In the genomic region with DNA sequence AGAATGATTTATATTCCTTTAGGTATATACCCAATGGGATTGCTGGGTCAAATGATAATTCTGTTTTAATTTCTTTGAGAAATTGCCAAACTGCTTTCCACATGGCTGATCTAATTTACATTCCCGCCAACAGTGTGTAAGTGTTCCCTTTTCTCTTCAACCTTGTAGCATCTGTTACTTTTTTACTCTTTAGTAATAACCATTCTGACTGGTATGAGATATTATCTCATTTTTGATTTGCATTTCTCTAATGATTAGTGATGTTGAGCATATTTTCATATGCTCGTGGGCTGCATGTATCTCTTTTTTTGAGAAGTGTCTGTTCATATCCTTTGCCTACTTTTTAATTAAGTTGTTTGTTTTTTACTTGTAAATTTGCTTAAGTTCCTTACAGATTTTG, we compare ENCODE assay signal across 32 cellular contexts.
"Had no signal": no experiment of that assay in that cellular context is flagged by ENCODE, and none has a peak within 500 bp of the region (broad histone marks: within the 10 kb centered on the region; RNA-seq: fewer than 3 reads in every experiment).

No MANE protein-coding gene starts in this region.

- H3K4me3 Mint-ChIP-seq: activated B cell treated with CpG ODN at 0.5 μM for 24 hours; activated CD8-positive, alpha-beta T cell treated with anti-CD3 and anti-CD28 coated beads for 36 hours; activated naive CD4-positive, alpha-beta T cell treated with anti-CD3 and anti-CD28 coated beads for 36 hours; activated naive CD4-positive, alpha-beta T cell treated with anti-CD3 and anti-CD28 coated beads, Interleukin-2, amount 50 U/mL, for 24 hours; activated naive CD8-positive, alpha-beta T cell treated with anti-CD3 and anti-CD28 coated beads for 36 hours; activated naive CD8-positive, alpha-beta T cell treated with anti-CD3 and anti-CD28 coated beads, Interleukin-2, amount 50 U/mL, for 24 hours; activated T-cell treated with anti-CD3 and anti-CD28 coated beads, Interleukin-2, amount 50 U/mL, for 4 hours; effector memory CD8-positive, alpha-beta T cell; T-helper 2 cell treated with Interferon-gamma antibody and Interleukin-4, amounts not matched to agents 5 μg/mL and 100 μg/mL, for 36 hours had no signal

- H3K4me1 Mint-ChIP-seq: activated B cell treated with CpG ODN at 0.5 μM for 24 hours; activated naive CD4-positive, alpha-beta T cell treated with anti-CD3 and anti-CD28 coated beads, Interleukin-2, amount 50 U/mL, for 24 hours; activated naive CD8-positive, alpha-beta T cell treated with anti-CD3 and anti-CD28 coated beads for 36 hours; activated naive CD8-positive, alpha-beta T cell treated with anti-CD3 and anti-CD28 coated beads, Interleukin-2, amount 50 U/mL, for 24 hours had no signal

- H3K27ac ChIP-seq: adrenal gland, body of pancreas, esophagus muscularis mucosa, gastroesophageal sphincter, heart right ventricle, hepatocyte, WERI-Rb-1 had no signal

- H3K4me3 ChIP-seq: adrenal gland, body of pancreas, esophagus muscularis mucosa, gastroesophageal sphincter, heart right ventricle, hepatocyte had no signal

- H3K27me3 Mint-ChIP-seq: activated B cell treated with CpG ODN at 0.5 μM for 24 hours; activated CD8-positive, alpha-beta T cell treated with anti-CD3 and anti-CD28 coated beads for 36 hours; activated naive CD4-positive, alpha-beta T cell treated with anti-CD3 and anti-CD28 coated beads, Interleukin-2, amount 50 U/mL, for 24 hours; activated naive CD8-positive, alpha-beta T cell treated with anti-CD3 and anti-CD28 coated beads for 36 hours; activated naive CD8-positive, alpha-beta T cell treated with anti-CD3 and anti-CD28 coated beads, Interleukin-2, amount 50 U/mL, for 24 hours; effector memory CD8-positive, alpha-beta T cell had no signal

- ATAC-seq: activated CD4-positive, CD25-positive, alpha-beta regulatory T cell treated with anti-CD3 and anti-CD28 coated beads, Interleukin-2, amount 50 U/mL, for 24 hours; activated CD8-positive, alpha-beta T cell treated with anti-CD3 and anti-CD28 coated beads for 36 hours; activated naive CD8-positive, alpha-beta T cell treated with anti-CD3 and anti-CD28 coated beads, Interleukin-2, amount 50 U/mL, for 24 hours; activated T-cell treated with anti-CD3 and anti-CD28 coated beads, Interleukin-2, amount 50 U/mL, for 4 hours; body of pancreas; effector memory CD8-positive, alpha-beta T cell; gastroesophageal sphincter; heart right ventricle had no signal

- H3K9me3 ChIP-seq: adrenal gland, body of pancreas, esophagus muscularis mucosa, gastroesophageal sphincter had no signal

- H3K36me3 ChIP-seq: adrenal gland, esophagus muscularis mucosa, gastroesophageal sphincter, heart right ventricle, WERI-Rb-1 had no signal

- H3K4me1 ChIP-seq: adrenal gland, body of pancreas, esophagus muscularis mucosa, gastroesophageal sphincter, heart right ventricle had no signal

- H3K9me3 Mint-ChIP-seq: activated naive CD4-positive, alpha-beta T cell treated with anti-CD3 and anti-CD28 coated beads for 36 hours; activated naive CD8-positive, alpha-beta T cell treated with anti-CD3 and anti-CD28 coated beads, Interleukin-2, amount 50 U/mL, for 24 hours had no signal

- H3K27me3 ChIP-seq: adrenal gland, body of pancreas, esophagus muscularis mucosa, gastroesophageal sphincter, heart right ventricle, hepatocyte had no signal

- H3K4me2 ChIP-seq: hepatocyte had no signal

- H3K79me2 ChIP-seq: hepatocyte had no signal

- H3K36me3 Mint-ChIP-seq: activated naive CD4-positive, alpha-beta T cell treated with anti-CD3 and anti-CD28 coated beads, Interleukin-2, amount 50 U/mL, for 24 hours; activated naive CD8-positive, alpha-beta T cell treated with anti-CD3 and anti-CD28 coated beads for 36 hours had no signal

- DNase-seq: activated B cell treated with CpG ODN at 0.5 μM for 24 hours; activated CD4-positive, alpha-beta T cell treated with anti-CD3 and anti-CD28 coated beads for 48 hours; activated CD4-positive, alpha-beta T cell treated with anti-CD3 and anti-CD28 coated beads, Interleukin-2, amount 50 U/mL, for 1 hour; activated CD4-positive, alpha-beta T cell treated with anti-CD3 and anti-CD28 coated beads, Interleukin-2, amount 50 U/mL, for 48 hours; activated CD8-positive, alpha-beta memory T cell treated with anti-CD3 and anti-CD28 coated beads for 24 hours; activated CD8-positive, alpha-beta T cell treated with anti-CD3 and anti-CD28 coated beads for 36 hours; activated effector memory CD4-positive, alpha-beta T cell treated with anti-CD3 and anti-CD28 coated beads, Interleukin-2, amount 50 U/mL, for 16 hours; activated naive CD4-positive, alpha-beta T cell treated with anti-CD3 and anti-CD28 coated beads for 36 hours; activated naive CD8-positive, alpha-beta T cell treated with anti-CD3 and anti-CD28 coated beads for 36 hours; activated naive CD8-positive, alpha-beta T cell treated with anti-CD3 and anti-CD28 coated beads, Interleukin-2, amount 50 U/mL, for 24 hours; activated T-cell treated with anti-CD3 and anti-CD28 coated beads, Interleukin-2, amount 50 U/mL, for 4 hours; adrenal gland; amygdala; aorta; body of pancreas; caudate nucleus; cortex of kidney; dermis blood vessel endothelial cell; effector CD4-positive, alpha-beta T cell; effector memory CD8-positive, alpha-beta T cell; erythroblast; foreskin melanocyte; heart right ventricle; T1000; WERI-Rb-1 had no signal

- H3K27ac Mint-ChIP-seq: activated B cell treated with CpG ODN at 0.5 μM for 24 hours; activated CD8-positive, alpha-beta T cell treated with anti-CD3 and anti-CD28 coated beads for 36 hours; activated naive CD4-positive, alpha-beta T cell treated with anti-CD3 and anti-CD28 coated beads for 36 hours; activated naive CD4-positive, alpha-beta T cell treated with anti-CD3 and anti-CD28 coated beads, Interleukin-2, amount 50 U/mL, for 24 hours; activated naive CD8-positive, alpha-beta T cell treated with anti-CD3 and anti-CD28 coated beads for 36 hours; activated naive CD8-positive, alpha-beta T cell treated with anti-CD3 and anti-CD28 coated beads, Interleukin-2, amount 50 U/mL, for 24 hours; activated T-helper 2 cell treated with anti-CD3 and anti-CD28 coated beads, Interferon-gamma antibody, Interleukin-2, Interleukin-4, amounts not matched to agents 10 μg/mL and 5 μg/mL and 100 μg/mL, durations not matched to agents 14 hours and 24 hours and 36 hours; effector memory CD8-positive, alpha-beta T cell; T-helper 2 cell treated with Interferon-gamma antibody and Interleukin-4, amounts not matched to agents 5 μg/mL and 100 μg/mL, for 36 hours had no signal

- H2AFZ ChIP-seq: hepatocyte had no signal
